13 cellular contexts compared by ENCODE assay signal in the genomic region with DNA sequence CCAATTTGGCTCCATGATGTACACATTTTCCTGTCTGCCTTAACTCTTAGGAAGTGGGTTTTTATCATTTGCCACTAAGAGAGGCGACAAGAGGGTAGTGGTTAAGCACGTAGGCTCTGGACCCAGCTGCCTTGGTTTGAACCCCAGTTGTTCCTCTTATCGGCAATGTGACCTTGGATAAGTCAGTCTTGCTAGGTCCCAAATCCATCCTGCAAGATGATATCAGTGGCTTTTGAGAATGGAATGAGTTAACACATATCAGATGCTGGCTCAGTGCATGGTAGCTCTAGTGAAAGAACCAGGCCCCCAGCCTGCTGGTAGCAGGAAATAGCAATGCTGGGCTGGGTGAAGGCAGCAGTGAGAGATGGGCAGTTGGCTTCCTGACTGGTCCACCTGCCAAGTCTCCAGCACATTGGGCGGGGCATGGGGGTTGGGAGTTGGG.
A peak's percentile ranks its signal among the peaks of the same experiment; 100 is the strongest.
DNase-seq lines count a peak whose midpoint lies in the region.
"Had no signal": no experiment of that assay in that cellular context is flagged by ENCODE, and none has a peak within 500 bp of the region (broad histone marks: within the 10 kb centered on the region; RNA-seq: fewer than 3 reads in every experiment).

No MANE protein-coding gene starts in this region.

- peaks cover 80% of the 10 kb centered on the region for H3K4me1 Mint-ChIP-seq in dendritic cell treated with granulocyte-macrophage colony-stimulating factor and Interleukin-4, amounts not matched to agents 40 ng/mL and 50 ng/mL, for 4 days (ENCODE audit: low read depth)

- H3K27ac ChIP-seq in thymus (ENCODE audit: low read depth) = peak overlapping the region; percentile 74
- H3K27ac ChIP-seq: VCaP had no signal

- peaks cover 3% of the 10 kb centered on the region for H3K9me3 ChIP-seq in thymus (ENCODE audit: control insufficient read depth)
- H3K9me3 ChIP-seq: HAP-1 had no signal

- H3K4me3 ChIP-seq in thymus (ENCODE audit: low read length) = peak overlapping the region; percentile 26
- H3K4me3 ChIP-seq: HAP-1 had no signal

- intact Hi-C loops in dendritic cell treated with granulocyte-macrophage colony-stimulating factor and Interleukin-4, amounts not matched to agents 40 ng/mL and 50 ng/mL, for 4 days (cut with micrococcal nuclease) = loop anchor here (2.0 kb wide), 1 partner anchor 13 kb away; no protein-coding TSS in a partner anchor

- peaks cover 77% of the 10 kb centered on the region for H3K36me3 Mint-ChIP-seq in dendritic cell treated with granulocyte-macrophage colony-stimulating factor and Interleukin-4, amounts not matched to agents 40 ng/mL and 50 ng/mL, for 4 days (ENCODE audit: low read depth)

- H3K4me1 ChIP-seq in thymus (ENCODE audit: control insufficient read depth, insufficient read depth, low read length) = peaks cover 15% of the 10 kb centered on the region

- H3K27me3 Mint-ChIP-seq in dendritic cell treated with granulocyte-macrophage colony-stimulating factor and Interleukin-4, amounts not matched to agents 40 ng/mL and 50 ng/mL, for 4 days = no peaks in the 10 kb centered on the region
- H3K27me3 Mint-ChIP-seq: brain had no signal

- DNase-seq in activated gamma-delta T cell treated with Interleukin-2 at 50 U/mL for 16 hours (peak; percentile 27), activated gamma-delta T cell (lab: John Stamatoyannopoulos, UW) (no peak), SKM-1 treated with dmso at 0.1 percent for 144 hours (lab: John Stamatoyannopoulos, UW; ENCODE audit: unreplicated experiment) (peak; percentile 57), NCI-H2227 treated with DMSO at 0.1 percent for 48 hours (lab: John Stamatoyannopoulos, UW) (no peak), DMS153 treated with DMSO at 0.1 percent for 48 hours (lab: John Stamatoyannopoulos, UW; ENCODE audit: unreplicated experiment) (no peak), SHP77 treated with DMSO at 0.1 percent for 48 hours (lab: John Stamatoyannopoulos, UW) (no peak)
- DNase-seq: foreskin fibroblast, NCI-H446 had no signal

- H3K4me3 Mint-ChIP-seq in dendritic cell treated with granulocyte-macrophage colony-stimulating factor and Interleukin-4, amounts not matched to agents 40 ng/mL and 50 ng/mL, for 4 days = peak overlapping the region; percentile 67
- H3K4me3 Mint-ChIP-seq: brain had no signal

- no peaks in the 10 kb centered on the region for H3K9me3 Mint-ChIP-seq in dendritic cell treated with granulocyte-macrophage colony-stimulating factor and Interleukin-4, amounts not matched to agents 40 ng/mL and 50 ng/mL, for 4 days

- 39% methylated on average over 4 of the region's 4 CpGs for WGBS in thymus

- H3K27ac Mint-ChIP-seq in dendritic cell treated with granulocyte-macrophage colony-stimulating factor and Interleukin-4, amounts not matched to agents 40 ng/mL and 50 ng/mL, for 4 days = peak overlapping the region; percentile 90
- H3K27ac Mint-ChIP-seq: brain had no signal

- H3K27me3 ChIP-seq in thymus (ENCODE audit: control insufficient read depth, insufficient read depth) = no peaks in the 10 kb centered on the region

- H3K36me3 ChIP-seq in thymus (ENCODE audit: control insufficient read depth, insufficient read depth) = peaks cover 25% of the 10 kb centered on the region
- H3K36me3 ChIP-seq: HAP-1 had no signal

Comparison
In these comparisons a context has a peak if more than half of its experiments do, and no peak if none do; other contexts are left out.
1. DNase-seq: peak in activated gamma-delta T cell treated with Interleukin-2 at 50 U/mL for 16 hours (single experiment) and SKM-1 treated with dmso at 0.1 percent for 144 hours (single experiment); none in activated gamma-delta T cell (single experiment), NCI-H2227 treated with DMSO at 0.1 percent for 48 hours (single experiment), DMS153 treated with DMSO at 0.1 percent for 48 hours (single experiment) and SHP77 treated with DMSO at 0.1 percent for 48 hours (single experiment).